ENCODE assay signal across 1 cellular context in the genomic region with DNA sequence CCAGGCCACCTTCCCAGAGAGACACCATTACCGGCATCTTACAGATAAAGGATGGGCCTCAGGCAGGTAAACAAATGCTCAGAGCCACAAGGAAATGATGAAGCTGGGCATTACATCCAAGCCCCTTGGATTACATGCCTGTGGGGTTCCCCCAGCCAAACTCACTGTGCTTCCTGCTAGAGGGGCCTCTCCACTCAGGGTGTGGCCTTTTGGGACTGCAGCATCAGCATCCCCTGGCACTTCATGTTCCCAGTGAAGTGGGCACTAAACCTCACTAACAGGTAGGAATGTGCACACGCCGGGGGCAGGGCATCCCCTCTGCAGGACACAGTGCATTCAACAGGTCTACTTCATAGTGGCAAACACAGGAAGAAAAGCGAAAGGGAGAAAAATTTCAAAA.
TF ChIP-seq lines count a peak whose summit lies in the region.

No MANE protein-coding gene starts in this region.

TF ChIP-seq in IMR-90, 13 proteins besides CTCF, POLR2A, EP300 and RAD21:
- no peak for TF ChIP-seq MXI1 (IDR thresholded peaks at IDR 0.05; ENCODE audit: borderline replicate concordance, low read depth, low read length)
- TF ChIP-seq SMC3 (IDR thresholded peaks at IDR 0.05; ENCODE audit: low read depth, low read length), result no peak
- TF ChIP-seq, protein P1, sequence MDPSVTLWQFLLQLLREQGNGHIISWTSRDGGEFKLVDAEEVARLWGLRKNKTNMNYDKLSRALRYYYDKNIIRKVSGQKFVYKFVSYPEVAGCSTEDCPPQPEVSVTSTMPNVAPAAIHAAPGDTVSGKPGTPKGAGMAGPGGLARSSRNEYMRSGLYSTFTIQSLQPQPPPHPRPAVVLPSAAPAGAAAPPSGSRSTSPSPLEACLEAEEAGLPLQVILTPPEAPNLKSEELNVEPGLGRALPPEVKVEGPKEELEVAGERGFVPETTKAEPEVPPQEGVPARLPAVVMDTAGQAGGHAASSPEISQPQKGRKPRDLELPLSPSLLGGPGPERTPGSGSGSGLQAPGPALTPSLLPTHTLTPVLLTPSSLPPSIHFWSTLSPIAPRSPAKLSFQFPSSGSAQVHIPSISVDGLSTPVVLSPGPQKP (IDR thresholded peaks at IDR 0.05; ENCODE audit: borderline replicate concordance, low read depth, low read length), result no peak
- no peak for TF ChIP-seq CHD1 (IDR thresholded peaks at IDR 0.05; ENCODE audit: low read depth, low read length)
- no peak for TF ChIP-seq CEBPB (IDR thresholded peaks at IDR 0.05; ENCODE audit: low read depth, low read length)
- TF ChIP-seq NFE2L2 (IDR thresholded peaks at IDR 0.05; ENCODE audit: low read depth, low read length), result no peak
- TF ChIP-seq FOS (IDR thresholded peaks at IDR 0.05; ENCODE audit: low read depth, low read length), result no peak
TF ChIP-seq in IMR-90: peak in this region for 0.
